In the genomic region with DNA sequence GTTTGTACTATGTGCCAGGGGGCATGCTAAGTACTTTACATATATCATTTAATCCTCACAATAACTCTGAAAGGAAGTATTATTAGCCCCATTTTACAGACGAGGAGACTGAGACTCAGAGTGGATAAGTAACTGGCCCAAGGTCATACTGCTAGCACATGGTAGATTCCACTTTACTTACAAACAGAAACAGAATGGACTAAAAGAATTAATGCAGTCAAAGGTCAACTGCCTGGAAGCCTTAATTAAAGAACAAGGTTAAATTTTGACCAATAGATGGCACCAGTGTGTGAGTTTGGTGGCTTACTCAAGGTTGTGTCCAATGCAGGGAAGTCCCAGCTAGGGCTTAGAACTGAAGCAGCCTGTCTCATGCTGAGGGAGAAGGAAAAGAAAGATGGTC, we compare ENCODE assay signal across 9 cellular contexts. TPM values are rescaled to one million over a fixed set of nuclear protein-coding genes. Genes with fewer than 3 reads are reported as not detected.
A peak's percentile ranks its signal among the peaks of the same experiment; 100 is the strongest.
DNase-seq lines count a peak whose midpoint lies in the region; ATAC-seq and TF ChIP-seq lines count a peak whose summit lies in the region.
"Had no signal": no experiment of that assay in that cellular context is flagged by ENCODE, and none has a peak within 500 bp of the region (broad histone marks: within the 10 kb centered on the region; RNA-seq: fewer than 3 reads in every experiment).

No MANE protein-coding gene starts in this region.

- intact Hi-C loops in HCT116 (cut with micrococcal nuclease): loop anchor here (10.0 kb wide), 5 partner anchors 126 to 1176 kb away; no protein-coding TSS in a partner anchor
- intact Hi-C loops in activated CD8-positive, alpha-beta T cell treated with anti-CD3 and anti-CD28 coated beads for 36 hours (cut with micrococcal nuclease): loop anchor here (5.0 to 10.0 kb wide), 2 partner anchors 54 to 526 kb away; no protein-coding TSS in a partner anchor
- intact Hi-C loops in ovary (cut with DNase I): loop anchor here in 1 of 4 donors (10.0 kb wide), 1 partner anchor 1176 kb away; no protein-coding TSS in a partner anchor

- H3K27ac Mint-ChIP-seq in activated CD8-positive, alpha-beta T cell treated with anti-CD3 and anti-CD28 coated beads for 36 hours: no peak overlapping the region

- no peaks in the 10 kb centered on the region for H3K27me3 ChIP-seq in HCT116 (ENCODE audit: insufficient read depth, low read length)
- H3K27me3 ChIP-seq in kidney epithelial cell (ENCODE audit: control insufficient read depth, insufficient read depth, low read length): no peaks in the 10 kb centered on the region
- no peaks in the 10 kb centered on the region for H3K27me3 ChIP-seq in ovary

- no peaks in the 10 kb centered on the region for H3K27me3 Mint-ChIP-seq in activated CD8-positive, alpha-beta T cell treated with anti-CD3 and anti-CD28 coated beads for 36 hours

- TF ChIP-seq EP300 in ovary (IDR thresholded peaks at IDR 0.05): no peak

- H3K4me1 ChIP-seq in HCT116 (ENCODE audit: control insufficient read depth in 1 of 2, insufficient read depth in 2 of 2, low read length in 2 of 2) (peaks cover 19 to 47% of the 10 kb centered on the region in 2 experiments), ovary (ENCODE audit: insufficient read depth) (no peaks in the 10 kb centered on the region)

- TF ChIP-seq CTCF in HCT116 (IDR thresholded peaks at IDR 0.05 in 2 of 3, conservative IDR thresholded peaks at IDR 0.05 in 1 of 3; ENCODE audit: borderline replicate concordance in 1 of 3, insufficient read depth in 1 of 3, low read depth in 2 of 3, low read length in 2 of 3): peak; percentile 15 to 56 (median 47); a peak in 4 of 6 replicates
- no peak for TF ChIP-seq CTCF in activated CD8-positive, alpha-beta T cell treated with anti-CD3 and anti-CD28 coated beads for 36 hours (IDR thresholded peaks at IDR 0.05)
- TF ChIP-seq CTCF in kidney epithelial cell (IDR thresholded peaks at IDR 0.05; ENCODE audit: insufficient read depth, low read length, poor library complexity, severe bottlenecking): peak; percentile 36
- no peak for TF ChIP-seq CTCF in ovary (IDR thresholded peaks at IDR 0.05)

- no peaks in the 10 kb centered on the region for H3K36me3 Mint-ChIP-seq in activated CD8-positive, alpha-beta T cell treated with anti-CD3 and anti-CD28 coated beads for 36 hours (ENCODE audit: low read depth)

- H3K9me3 ChIP-seq in HCT116 (ENCODE audit: control insufficient read depth in 1 of 2, insufficient read depth in 1 of 2, low read depth in 1 of 2, low read length in 2 of 2) (no peaks in the 10 kb centered on the region), ovary (no peaks in the 10 kb centered on the region)

- H3K9ac ChIP-seq in HCT116 (ENCODE audit: low read length): no peak overlapping the region

- no peaks in the 10 kb centered on the region for H4K20me1 ChIP-seq in HCT116 (ENCODE audit: insufficient read depth)

- CTCF ChIA-PET in HCT116 (lab: Charles Lee): interaction anchor here (0.6 to 2.1 kb wide), 11 partner anchors 7 to 1534 kb away, joined by 3 to 21 read pairs (median 3); a partner anchor contains a TSS
- CTCF ChIA-PET in activated CD8-positive, alpha-beta T cell treated with anti-CD3 and anti-CD28 coated beads for 36 hours (lab: Charles Lee): interaction anchor here (0.7 to 1.9 kb wide), 10 partner anchors 9 to 101 kb away, joined by 3 to 7 read pairs (median 3); a partner anchor contains a TSS

- no TSS peak for BruUV-seq in HCT116 (replicated peaks; lab: Mats Ljungman, UMichigan)

- no peaks in the 10 kb centered on the region for H3K9me3 Mint-ChIP-seq in activated CD8-positive, alpha-beta T cell treated with anti-CD3 and anti-CD28 coated beads for 36 hours

- POLR2A ChIA-PET in HCT116 (lab: Charles Lee): no interaction called here
- POLR2A ChIA-PET in activated CD8-positive, alpha-beta T cell treated with anti-CD3 and anti-CD28 coated beads for 36 hours (lab: Charles Lee): no interaction called here

- no peaks in the 10 kb centered on the region for H3K79me2 ChIP-seq in HCT116 (ENCODE audit: insufficient read depth, low read length)

- H3K4me3 ChIP-seq in HCT116 (replicated peaks in 1 of 2; ENCODE audit: low read depth in 1 of 2, low read length in 2 of 2) (no peak overlapping the region), kidney epithelial cell (ENCODE audit: low read depth, low read length) (no peak overlapping the region), ovary (no peak overlapping the region)

- DNase-seq in A172 (ENCODE audit: low spot score) (peak; percentile 23), EL (peak; percentile 57), HCT116 (ENCODE audit: low read depth, low spot score) (no peak), NAMALWA (ENCODE audit: low spot score) (peak; percentile 59), kidney epithelial cell (ENCODE audit: low read depth) (no peak), ovary (no peak)
- peak; percentile 7 for DNase-seq in activated CD8-positive, alpha-beta T cell treated with anti-CD3 and anti-CD28 coated beads for 36 hours

- H3K4me2 ChIP-seq in HCT116 (ENCODE audit: low read length): peak overlapping the region; percentile 19; the same call in 1 of the 2 replicates

- H3K36me3 ChIP-seq in HCT116 (ENCODE audit: control insufficient read depth in 1 of 2, insufficient read depth in 2 of 2, low read length in 2 of 2) (no peaks in the 10 kb centered on the region), kidney epithelial cell (ENCODE audit: control insufficient read depth, insufficient read depth, low read length) (no peaks in the 10 kb centered on the region), ovary (no peaks in the 10 kb centered on the region)

- 24 to 35% (median 31%) methylated on average over 1 of the region's 1 CpG for WGBS in ovary, 3 donors

- H3K9me2 ChIP-seq in HCT116 (ENCODE audit: insufficient read depth): no peaks in the 10 kb centered on the region

- TF ChIP-seq POLR2A in HCT116 (IDR thresholded peaks at IDR 0.05; ENCODE audit: borderline replicate concordance, extremely low read depth, insufficient read depth, insufficient read length) (no peak), ovary (IDR thresholded peaks at IDR 0.05) (no peak)

- peak overlapping the region; percentile 78 for H2AFZ ChIP-seq in HCT116 (ENCODE audit: low read depth, low read length, poor library complexity, severe bottlenecking)

- H3K4me3 Mint-ChIP-seq in activated CD8-positive, alpha-beta T cell treated with anti-CD3 and anti-CD28 coated beads for 36 hours: no peak overlapping the region

- H3K4me1 Mint-ChIP-seq in activated CD8-positive, alpha-beta T cell treated with anti-CD3 and anti-CD28 coated beads for 36 hours (ENCODE audit: low read depth): no peaks in the 10 kb centered on the region

- peak; percentile 75 for TF ChIP-seq RAD21 in HCT116 (IDR thresholded peaks at IDR 0.05; ENCODE audit: low read depth)

- ATAC-seq in HCT116 (peak; percentile 46), GM18519 (IDR thresholded peaks at IDR 0.05; ENCODE audit: low FRiP score, unreplicated experiment) (no peak)
- ATAC-seq in activated CD8-positive, alpha-beta T cell treated with anti-CD3 and anti-CD28 coated beads for 36 hours: peak; percentile 53

- RAD21 ChIA-PET in HCT116 (lab: Charles Lee; ENCODE audit: low non-redundant PET in 1 of 2, low total read pairs in 2 of 2, uncharacterized antibody in 2 of 2, unreplicated experiment in 2 of 2): interaction anchor here (0.9 to 1.1 kb wide), 2 partner anchors 61 to 62 kb away, joined by 4 to 9 read pairs; no protein-coding TSS in a partner anchor

- no peak overlapping the region for H3K27ac ChIP-seq in HCT116 (ENCODE audit: low read depth, low read length)
- no peak overlapping the region for H3K27ac ChIP-seq in ovary

TF ChIP-seq in HCT116, 20 proteins besides CTCF, POLR2A, EP300 and RAD21:
- TF ChIP-seq EZH2 (IDR thresholded peaks at IDR 0.05) (no peak), ELF1 (IDR thresholded peaks at IDR 0.05; ENCODE audit: borderline replicate concordance, low read depth) (no peak), JUND (IDR thresholded peaks at IDR 0.05) (no peak)
- TF ChIP-seq, protein P1, sequence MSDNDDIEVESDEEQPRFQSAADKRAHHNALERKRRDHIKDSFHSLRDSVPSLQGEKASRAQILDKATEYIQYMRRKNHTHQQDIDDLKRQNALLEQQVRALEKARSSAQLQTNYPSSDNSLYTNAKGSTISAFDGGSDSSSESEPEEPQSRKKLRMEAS (IDR thresholded peaks at IDR 0.05): no peak

RNA-seq across cellular contexts. Expression of a gene that starts 4.7 kb away (rescaled TPM):
- total RNA-seq in A172 (2014; rRNA removed; shearing (Covaris generic)): 0.10 TPM in 1 of 2 replicates, not detected in the other
- total RNA-seq in HCT116 (2021; ENCODE audit: unreplicated experiment) (0.27 TPM), kidney epithelial cell (not detected in 2 replicates), ovary (under 1 TPM in 2 of 7 donors, not detected in 5; 0.20 to 0.45 TPM)
- not detected in 2 replicates for polyA plus RNA-seq in HCT116 (2012)
- not detected for total RNA-seq in activated CD8-positive, alpha-beta T cell treated with anti-CD3 and anti-CD28 coated beads for 36 hours
- polyA plus RNA-seq in ovary: not detected
- polyA plus RNA-seq: esophagus had no signal

RNA-seq across cellular contexts. Expression of a gene that starts 21.7 kb away (rescaled TPM):
- total RNA-seq in A172 (2014; rRNA removed; shearing (Covaris generic)): not detected in 2 replicates
- 0.10 TPM for total RNA-seq in HCT116 (2021; ENCODE audit: unreplicated experiment)
- 0.24 and 0.46 TPM in 2 replicates for polyA plus RNA-seq in HCT116 (2012)
- not detected for total RNA-seq in activated CD8-positive, alpha-beta T cell treated with anti-CD3 and anti-CD28 coated beads for 36 hours
- total RNA-seq in kidney epithelial cell: 0.13 TPM in 1 of 2 replicates, not detected in the other
- under 1 TPM in 3 of 7 donors, not detected in 4; 0.10 to 0.69 (median 0.26) TPM for total RNA-seq in ovary
- under 1 TPM in 1 of 2 donors, not detected in 1; 0.70 TPM for polyA plus RNA-seq in ovary
- polyA plus RNA-seq: esophagus had no signal

Comparison
In these comparisons a context has a peak if more than half of its experiments do, and no peak if none do; other contexts are left out.
1. DNase-seq: peak in A172 (single experiment), EL (single experiment), NAMALWA (single experiment) and activated CD8-positive, alpha-beta T cell treated with anti-CD3 and anti-CD28 coated beads for 36 hours (single experiment); none in HCT116 (single experiment), kidney epithelial cell (single experiment) and ovary (0 of 5).
2. CTCF ChIP-seq: peak in HCT116 (3 of 3) and kidney epithelial cell (single experiment); none in activated CD8-positive, alpha-beta T cell treated with anti-CD3 and anti-CD28 coated beads for 36 hours (single experiment) and ovary (0 of 3).